In genomic region chr21:36962098-36962780, GRCh38 we compare ENCODE assay signal across 2 cellular contexts.
TF ChIP-seq lines count a peak whose summit lies in the region.

No MANE protein-coding gene starts in this region.

TF ChIP-seq in HEK293, 187 proteins besides CTCF, POLR2A, EP300 and RAD21:
- TF ChIP-seq FEZF1 (tag by site-specific recombination; IDR thresholded peaks at IDR 0.05) (no peak), EGR2 (tag by site-specific recombination; IDR thresholded peaks at IDR 0.05; ENCODE audit: low read depth) (peak; percentile 52; the same call in 1 of the 2 replicates), ZFHX2 (tag by site-specific recombination; conservative IDR thresholded peaks at IDR 0.05) (peak; percentile 47)

TF ChIP-seq in K562, 482 proteins besides CTCF, POLR2A, EP300 and RAD21:
- peak; percentile 36 for TF ChIP-seq VEZF1 (CRISPR knock-in tag; IDR thresholded peaks at IDR 0.05)
- no peak for TF ChIP-seq HBP1 (CRISPR knock-in tag; IDR thresholded peaks at IDR 0.05)
- peak; percentile 39; the same call in 1 of the 2 replicates for TF ChIP-seq L3MBTL2 (IDR thresholded peaks at IDR 0.05)
- no peak for TF ChIP-seq MLLT1 (IDR thresholded peaks at IDR 0.05)
- no peak for TF ChIP-seq ZBED1 (IDR thresholded peaks at IDR 0.05)
- TF ChIP-seq JUND (IDR thresholded peaks at IDR 0.05; ENCODE audit: borderline replicate concordance, low read depth, low read length), result no peak; the same call in 1 of the 2 replicates
- TF ChIP-seq JUND (tag; IDR thresholded peaks at IDR 0.05; ENCODE audit: borderline replicate concordance, low read depth, low read length), result no peak
- TF ChIP-seq THRA (IDR thresholded peaks at IDR 0.05), result no peak
- TF ChIP-seq ZFP1 (CRISPR knock-in tag; IDR thresholded peaks at IDR 0.05), result no peak
- no peak for TF ChIP-seq GABPB1 (CRISPR knock-in tag; IDR thresholded peaks at IDR 0.05)
- no peak for TF ChIP-seq PPARD (CRISPR knock-in tag; IDR thresholded peaks at IDR 0.05)
- no peak for TF ChIP-seq NEUROD1 (IDR thresholded peaks at IDR 0.05; ENCODE audit: borderline replicate concordance, low read depth, low read length, partially characterized antibody)
- TF ChIP-seq MEIS2 (IDR thresholded peaks at IDR 0.05; ENCODE audit: partially characterized antibody), result peak; percentile 56
- peak; percentile 24; the same call in 1 of the 2 replicates for TF ChIP-seq DPF2 (IDR thresholded peaks at IDR 0.05)
- TF ChIP-seq HMBOX1 (IDR thresholded peaks at IDR 0.05), result 0 out of 2 replicates have a peak, but pooled peaks have one; percentile 25
- no peak for TF ChIP-seq NFYB (IDR thresholded peaks at IDR 0.05; ENCODE audit: extremely low read depth, insufficient read length)
- no peak for TF ChIP-seq ZNF584 (CRISPR knock-in tag; IDR thresholded peaks at IDR 0.05; ENCODE audit: low read depth)
- no peak for TF ChIP-seq ZNF583 (CRISPR knock-in tag; IDR thresholded peaks at IDR 0.05)
- TF ChIP-seq NFE2 (IDR thresholded peaks at IDR 0.05; ENCODE audit: low read depth), result 0 out of 2 replicates have a peak, but pooled peaks have one; percentile 2
- TF ChIP-seq PBX2 (CRISPR knock-in tag; IDR thresholded peaks at IDR 0.05; ENCODE audit: low read depth), result no peak
- TF ChIP-seq PBX2 (tag; conservative IDR thresholded peaks at IDR 0.05; ENCODE audit: low read depth), result peak; percentile 35; the same call in 1 of the 2 replicates
- TF ChIP-seq TRIM25 (IDR thresholded peaks at IDR 0.05; ENCODE audit: borderline replicate concordance), result no peak
